In genomic region chr2:195308163-195308562, GRCh38 we compare ENCODE assay signal across 35 cellular contexts.
"Had no signal": no experiment of that assay in that cellular context is flagged by ENCODE, and none has a peak within 500 bp of the region (broad histone marks: within the 10 kb centered on the region; RNA-seq: fewer than 3 reads in every experiment).

No MANE protein-coding gene starts in this region.

- ATAC-seq: activated CD8-positive, alpha-beta memory T cell treated with anti-CD3 and anti-CD28 coated beads, Interleukin-2, amount 10 ng/mL, durations not matched to agents 7 days and 5 days; activated naive CD8-positive, alpha-beta T cell treated with anti-CD3 and anti-CD28 coated beads, Interleukin-2, amount 50 U/mL, for 24 hours had no signal

- H3K4me3 ChIP-seq: PC-9 had no signal

- H3K36me3 ChIP-seq: WERI-Rb-1 had no signal

- H3K4me3 Mint-ChIP-seq: activated CD4-positive, alpha-beta memory T cell treated with anti-CD3 and anti-CD28 coated beads, Interleukin-2, amount 10 ng/mL, durations not matched to agents 7 days and 5 days; activated CD8-positive, alpha-beta memory T cell treated with anti-CD3 and anti-CD28 coated beads, Interleukin-2, amount 10 ng/mL, durations not matched to agents 7 days and 5 days; activated naive CD4-positive, alpha-beta T cell treated with anti-CD3 and anti-CD28 coated beads, Interleukin-2, amount 10 ng/mL, durations not matched to agents 7 days and 5 days; activated naive CD8-positive, alpha-beta T cell; activated naive CD8-positive, alpha-beta T cell treated with anti-CD3 and anti-CD28 coated beads, Interleukin-2, amount 50 U/mL, for 24 hours; brain had no signal

- H3K27me3 Mint-ChIP-seq: activated naive CD8-positive, alpha-beta T cell treated with anti-CD3 and anti-CD28 coated beads, Interleukin-2, amount 50 U/mL, for 24 hours had no signal

- H3K27ac ChIP-seq: KMS-11, PC-9, WERI-Rb-1 had no signal

- H3K9ac ChIP-seq: KMS-11 had no signal

- H3K36me3 Mint-ChIP-seq: activated CD8-positive, alpha-beta memory T cell treated with anti-CD3 and anti-CD28 coated beads, Interleukin-2, amount 10 ng/mL, durations not matched to agents 7 days and 5 days; activated naive CD4-positive, alpha-beta T cell treated with anti-CD3 and anti-CD28 coated beads, Interleukin-2, amount 10 ng/mL, durations not matched to agents 7 days and 5 days; activated naive CD8-positive, alpha-beta T cell; brain had no signal

- DNase-seq: activated CD4-positive, alpha-beta memory T cell treated with anti-CD3 and anti-CD28 coated beads, Interleukin-2, amount 10 ng/mL, durations not matched to agents 7 days and 5 days; activated CD4-positive, alpha-beta T cell treated with anti-CD3 and anti-CD28 coated beads for 1 hour; activated CD4-positive, alpha-beta T cell treated with anti-CD3 and anti-CD28 coated beads for 48 hours; activated CD4-positive, CD25-positive, alpha-beta regulatory T cell; activated CD8-positive, alpha-beta memory T cell treated with anti-CD3 and anti-CD28 coated beads for 24 hours; activated CD8-positive, alpha-beta memory T cell treated with anti-CD3 and anti-CD28 coated beads, Interleukin-2, amount 10 ng/mL, durations not matched to agents 7 days and 5 days; activated CD8-positive, alpha-beta memory T cell treated with anti-CD3 and anti-CD28 coated beads, Interleukin-2, amount 50 U/mL, for 48 hours; activated effector memory CD4-positive, alpha-beta T cell treated with Interleukin-2 at 50 U/mL for 16 hours; activated naive CD4-positive, alpha-beta T cell treated with anti-CD3 and anti-CD28 coated beads, Interleukin-2, amount 10 ng/mL, durations not matched to agents 7 days and 5 days; activated naive CD8-positive, alpha-beta T cell treated with anti-CD3 and anti-CD28 coated beads, Interleukin-2, amount 50 U/mL, for 24 hours; activated T-cell treated with anti-CD3 and anti-CD28 coated beads, Interleukin-2, amount 50 U/mL, for 48 hours; anterior cingulate cortex; caudate nucleus; cerebellar nuclear complex; NCI-H1105; NCI-H1417 treated with DMSO at 0.1 percent for 48 hours; NCI-H187 treated with DMSO at 0.1 percent for 48 hours; NCI-H2081; NCI-H2171 treated with DMSO at 0.1 percent for 48 hours; NCI-H2227 treated with DMSO at 0.1 percent for 48 hours; NCI-H446; NCI-H510A treated with DMSO at 0.1 percent for 48 hours; NCI-H526 treated with DMSO at 0.1 percent for 48 hours; NK-92 treated with Interleukin-12 subunit alpha and Interleukin-12 subunit beta, amount 100 ng/mL, for 24 hours; PC-9; Right ventricle myocardium superior; SW 1271; T-helper 1 cell; T-helper 2 cell; T-helper 9 cell; WERI-Rb-1 had no signal

- H3K4me1 Mint-ChIP-seq: activated CD4-positive, alpha-beta memory T cell treated with anti-CD3 and anti-CD28 coated beads, Interleukin-2, amount 10 ng/mL, durations not matched to agents 7 days and 5 days; activated CD8-positive, alpha-beta memory T cell treated with anti-CD3 and anti-CD28 coated beads, Interleukin-2, amount 10 ng/mL, durations not matched to agents 7 days and 5 days; activated naive CD4-positive, alpha-beta T cell treated with anti-CD3 and anti-CD28 coated beads, Interleukin-2, amount 10 ng/mL, durations not matched to agents 7 days and 5 days; activated naive CD8-positive, alpha-beta T cell treated with anti-CD3 and anti-CD28 coated beads, Interleukin-2, amount 50 U/mL, for 24 hours; brain had no signal

- H3K27ac Mint-ChIP-seq: activated CD4-positive, alpha-beta memory T cell treated with anti-CD3 and anti-CD28 coated beads, Interleukin-2, amount 10 ng/mL, durations not matched to agents 7 days and 5 days; activated CD8-positive, alpha-beta memory T cell treated with anti-CD3 and anti-CD28 coated beads, Interleukin-2, amount 10 ng/mL, durations not matched to agents 7 days and 5 days; activated naive CD4-positive, alpha-beta T cell treated with anti-CD3 and anti-CD28 coated beads, Interleukin-2, amount 10 ng/mL, durations not matched to agents 7 days and 5 days; activated naive CD8-positive, alpha-beta T cell; activated naive CD8-positive, alpha-beta T cell treated with anti-CD3 and anti-CD28 coated beads, Interleukin-2, amount 50 U/mL, for 24 hours; brain had no signal

- H3K9me3 Mint-ChIP-seq: activated CD4-positive, alpha-beta memory T cell treated with anti-CD3 and anti-CD28 coated beads, Interleukin-2, amount 10 ng/mL, durations not matched to agents 7 days and 5 days; activated naive CD4-positive, alpha-beta T cell treated with anti-CD3 and anti-CD28 coated beads, Interleukin-2, amount 10 ng/mL, durations not matched to agents 7 days and 5 days; activated naive CD8-positive, alpha-beta T cell treated with anti-CD3 and anti-CD28 coated beads, Interleukin-2, amount 50 U/mL, for 24 hours; brain had no signal

- FAIRE-seq: bronchial epithelial cell had no signal
